In the genomic region with DNA sequence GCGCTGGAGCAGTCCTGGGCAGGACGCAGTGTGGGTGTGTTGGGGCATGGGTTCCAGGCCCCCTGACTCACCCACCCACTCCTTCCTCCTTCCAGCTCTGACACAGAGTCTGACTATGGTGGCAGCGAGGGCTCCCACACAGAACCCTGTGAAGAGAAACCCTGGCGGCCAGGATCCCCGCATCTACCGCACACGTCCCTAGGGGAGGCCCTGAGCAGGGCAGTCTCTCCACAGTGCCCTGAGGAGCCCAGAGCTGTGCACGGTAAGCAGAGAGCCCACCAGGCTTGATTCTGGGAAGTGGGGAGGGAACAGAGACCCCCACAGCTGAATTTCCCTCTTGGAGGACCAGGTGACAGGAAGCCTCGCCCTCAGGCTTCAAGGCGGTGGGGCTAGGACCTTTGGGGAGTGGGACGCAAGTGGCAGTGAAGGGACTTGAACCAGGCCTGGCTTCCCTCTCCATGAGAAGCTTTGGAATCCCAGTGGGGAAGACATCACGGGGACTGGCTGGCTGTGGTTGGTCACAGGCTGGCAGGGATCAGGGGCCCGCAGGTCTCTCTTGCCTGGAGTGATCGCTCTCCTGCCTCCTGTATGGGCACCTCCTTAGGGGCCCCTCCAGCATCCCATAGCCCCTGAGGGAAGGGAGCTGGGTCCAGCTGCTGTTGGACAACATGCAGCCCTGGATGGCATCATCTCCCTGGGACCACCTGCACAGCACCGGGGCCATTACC, we compare ENCODE assay signal across 8 cellular contexts.
DNase-seq lines count a peak whose midpoint lies in the region; ATAC-seq and TF ChIP-seq lines count a peak whose summit lies in the region.

No MANE protein-coding gene starts in this region.

- TF ChIP-seq CTCF in C4-2B (conservative IDR thresholded peaks at IDR 0.05), result no peak
- TF ChIP-seq CTCF in HEK293 (tag by site-specific recombination; IDR thresholded peaks at IDR 0.05), result no peak
- no peak for TF ChIP-seq CTCF in smooth muscle cell (IDR thresholded peaks at IDR 0.05; ENCODE audit: borderline replicate concordance, insufficient read depth, poor library complexity, severe bottlenecking)
- no peak for TF ChIP-seq CTCF in progenitor cell of endocrine pancreas (IDR thresholded peaks at IDR 0.05; ENCODE audit: unreplicated experiment)

- H3K4me2 ChIP-seq in smooth muscle cell, result peak overlapping the region; percentile 75

- peak overlapping the region; percentile 65 for H3K27ac ChIP-seq in C4-2B
- no peak overlapping the region for H3K27ac ChIP-seq in HEK293 (ENCODE audit: extremely low read depth, low read depth, low read length)
- H3K27ac ChIP-seq in smooth muscle cell (ENCODE audit: low read depth), result peak overlapping the region; percentile 99

- H3K27ac Mint-ChIP-seq in progenitor cell of endocrine pancreas, result no peak overlapping the region

- ATAC-seq in GM18868 (IDR thresholded peaks at IDR 0.05; ENCODE audit: unreplicated experiment), result no peak

- H3K36me3 Mint-ChIP-seq in progenitor cell of endocrine pancreas (ENCODE audit: insufficient read depth), result no peaks in the 10 kb centered on the region

- no peak overlapping the region for H3K4me3 Mint-ChIP-seq in progenitor cell of endocrine pancreas (ENCODE audit: low read depth)

- H3K27me3 Mint-ChIP-seq in progenitor cell of endocrine pancreas, result peaks cover 6% of the 10 kb centered on the region

- peaks cover 27% of the 10 kb centered on the region for H3K4me1 Mint-ChIP-seq in progenitor cell of endocrine pancreas (ENCODE audit: low read depth)

- H3F3A ChIP-seq in smooth muscle cell (ENCODE audit: low read depth), result peaks cover 16% of the 10 kb centered on the region

- H3K4me3 ChIP-seq in HEK293 (ENCODE audit: low read depth, low read length) (no peak overlapping the region), smooth muscle cell (no peak overlapping the region)

- no peaks in the 10 kb centered on the region for H3K36me3 ChIP-seq in HEK293 (ENCODE audit: control insufficient read depth in 2 of 2, insufficient read depth in 1 of 2, low read length in 2 of 2)
- no peaks in the 10 kb centered on the region for H3K36me3 ChIP-seq in smooth muscle cell (ENCODE audit: low read depth)

- no peak overlapping the region for H2AFZ ChIP-seq in smooth muscle cell (ENCODE audit: low read depth)

- POLR2A ChIA-PET in HEK293 (lab: Yijun Ruan, JAX), result interaction anchor here (1.0 kb wide), 1 partner anchor 233 kb away, joined by 3 read pairs; no protein-coding TSS in a partner anchor

- peaks cover 14% of the 10 kb centered on the region for H3K79me2 ChIP-seq in smooth muscle cell (ENCODE audit: low read depth)

- H3K9ac ChIP-seq in smooth muscle cell (ENCODE audit: low read depth), result peak overlapping the region; percentile 90

- H3K9me3 Mint-ChIP-seq in progenitor cell of endocrine pancreas (ENCODE audit: low read depth), result no peaks in the 10 kb centered on the region

- DNase-seq in dermis blood vessel endothelial cell (peak; percentile 58), smooth muscle cell (lab: John Stamatoyannopoulos, UW; ENCODE audit: unreplicated experiment) (no peak), HuH-7.5 (ENCODE audit: low spot score) (no peak), progenitor cell of endocrine pancreas (ENCODE audit: low spot score, unreplicated experiment) (no peak), NCI-H510A treated with DMSO at 0.1 percent for 48 hours (lab: John Stamatoyannopoulos, UW) (no peak)

- CTCF ChIA-PET in HEK293 (lab: Yijun Ruan, JAX), result interaction anchor here (0.6 to 14.2 kb wide), 47 partner anchors 10 to 1360 kb away, joined by 3 to 374 read pairs (median 4); no protein-coding TSS in a partner anchor

- H3K4me1 ChIP-seq in HEK293 (ENCODE audit: control insufficient read depth, insufficient read depth, low read length), result no peaks in the 10 kb centered on the region
- peaks cover 34% of the 10 kb centered on the region for H3K4me1 ChIP-seq in smooth muscle cell (ENCODE audit: low read depth)

- H3K9me3 ChIP-seq in HEK293 (ENCODE audit: control insufficient read depth, insufficient read depth, low read depth, low read length) (no peaks in the 10 kb centered on the region), smooth muscle cell (replicated peaks; ENCODE audit: low read depth) (no peaks in the 10 kb centered on the region)

- 65% methylated on average over 15 of the region's 15 CpGs for WGBS in smooth muscle cell (ENCODE audit: low lambda C conversion rate)

- no peaks in the 10 kb centered on the region for H3K27me3 ChIP-seq in smooth muscle cell (ENCODE audit: low read depth)

- H4K20me1 ChIP-seq in smooth muscle cell (ENCODE audit: low read depth), result no peaks in the 10 kb centered on the region

TF ChIP-seq in HEK293, 187 proteins besides CTCF, POLR2A, EP300 and RAD21:
- peak; percentile 18; the same call in 1 of the 2 replicates for TF ChIP-seq EGR2 (tag by site-specific recombination; IDR thresholded peaks at IDR 0.05; ENCODE audit: low read depth)
- TF ChIP-seq ZFHX2 (tag by site-specific recombination; conservative IDR thresholded peaks at IDR 0.05), result 0 out of 2 replicates have a peak, but pooled peaks have one; percentile 21
- TF ChIP-seq, protein P1, sequence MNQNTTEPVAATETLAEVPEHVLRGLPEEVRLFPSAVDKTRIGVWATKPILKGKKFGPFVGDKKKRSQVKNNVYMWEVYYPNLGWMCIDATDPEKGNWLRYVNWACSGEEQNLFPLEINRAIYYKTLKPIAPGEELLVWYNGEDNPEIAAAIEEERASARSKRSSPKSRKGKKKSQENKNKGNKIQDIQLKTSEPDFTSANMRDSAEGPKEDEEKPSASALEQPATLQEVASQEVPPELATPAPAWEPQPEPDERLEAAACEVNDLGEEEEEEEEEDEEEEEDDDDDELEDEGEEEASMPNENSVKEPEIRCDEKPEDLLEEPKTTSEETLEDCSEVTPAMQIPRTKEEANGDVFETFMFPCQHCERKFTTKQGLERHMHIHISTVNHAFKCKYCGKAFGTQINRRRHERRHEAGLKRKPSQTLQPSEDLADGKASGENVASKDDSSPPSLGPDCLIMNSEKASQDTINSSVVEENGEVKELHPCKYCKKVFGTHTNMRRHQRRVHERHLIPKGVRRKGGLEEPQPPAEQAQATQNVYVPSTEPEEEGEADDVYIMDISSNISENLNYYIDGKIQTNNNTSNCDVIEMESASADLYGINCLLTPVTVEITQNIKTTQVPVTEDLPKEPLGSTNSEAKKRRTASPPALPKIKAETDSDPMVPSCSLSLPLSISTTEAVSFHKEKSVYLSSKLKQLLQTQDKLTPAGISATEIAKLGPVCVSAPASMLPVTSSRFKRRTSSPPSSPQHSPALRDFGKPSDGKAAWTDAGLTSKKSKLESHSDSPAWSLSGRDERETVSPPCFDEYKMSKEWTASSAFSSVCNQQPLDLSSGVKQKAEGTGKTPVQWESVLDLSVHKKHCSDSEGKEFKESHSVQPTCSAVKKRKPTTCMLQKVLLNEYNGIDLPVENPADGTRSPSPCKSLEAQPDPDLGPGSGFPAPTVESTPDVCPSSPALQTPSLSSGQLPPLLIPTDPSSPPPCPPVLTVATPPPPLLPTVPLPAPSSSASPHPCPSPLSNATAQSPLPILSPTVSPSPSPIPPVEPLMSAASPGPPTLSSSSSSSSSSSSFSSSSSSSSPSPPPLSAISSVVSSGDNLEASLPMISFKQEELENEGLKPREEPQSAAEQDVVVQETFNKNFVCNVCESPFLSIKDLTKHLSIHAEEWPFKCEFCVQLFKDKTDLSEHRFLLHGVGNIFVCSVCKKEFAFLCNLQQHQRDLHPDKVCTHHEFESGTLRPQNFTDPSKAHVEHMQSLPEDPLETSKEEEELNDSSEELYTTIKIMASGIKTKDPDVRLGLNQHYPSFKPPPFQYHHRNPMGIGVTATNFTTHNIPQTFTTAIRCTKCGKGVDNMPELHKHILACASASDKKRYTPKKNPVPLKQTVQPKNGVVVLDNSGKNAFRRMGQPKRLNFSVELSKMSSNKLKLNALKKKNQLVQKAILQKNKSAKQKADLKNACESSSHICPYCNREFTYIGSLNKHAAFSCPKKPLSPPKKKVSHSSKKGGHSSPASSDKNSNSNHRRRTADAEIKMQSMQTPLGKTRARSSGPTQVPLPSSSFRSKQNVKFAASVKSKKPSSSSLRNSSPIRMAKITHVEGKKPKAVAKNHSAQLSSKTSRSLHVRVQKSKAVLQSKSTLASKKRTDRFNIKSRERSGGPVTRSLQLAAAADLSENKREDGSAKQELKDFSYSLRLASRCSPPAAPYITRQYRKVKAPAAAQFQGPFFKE (tag by site-specific recombination; IDR thresholded peaks at IDR 0.05; ENCODE audit: borderline replicate concordance), result no peak
- TF ChIP-seq ZNF707 (tag by site-specific recombination; IDR thresholded peaks at IDR 0.05), result no peak
- TF ChIP-seq, protein P2, sequence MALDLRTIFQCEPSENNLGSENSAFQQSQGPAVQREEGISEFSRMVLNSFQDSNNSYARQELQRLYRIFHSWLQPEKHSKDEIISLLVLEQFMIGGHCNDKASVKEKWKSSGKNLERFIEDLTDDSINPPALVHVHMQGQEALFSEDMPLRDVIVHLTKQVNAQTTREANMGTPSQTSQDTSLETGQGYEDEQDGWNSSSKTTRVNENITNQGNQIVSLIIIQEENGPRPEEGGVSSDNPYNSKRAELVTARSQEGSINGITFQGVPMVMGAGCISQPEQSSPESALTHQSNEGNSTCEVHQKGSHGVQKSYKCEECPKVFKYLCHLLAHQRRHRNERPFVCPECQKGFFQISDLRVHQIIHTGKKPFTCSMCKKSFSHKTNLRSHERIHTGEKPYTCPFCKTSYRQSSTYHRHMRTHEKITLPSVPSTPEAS (tag by site-specific recombination; IDR thresholded peaks at IDR 0.05), result no peak
